10 cellular contexts compared by ENCODE assay signal in genomic region chr7:20113423-20114027, GRCh38.
A peak's percentile ranks its signal among the peaks of the same experiment; 100 is the strongest.
DNase-seq lines count a peak whose midpoint lies in the region; ATAC-seq and TF ChIP-seq lines count a peak whose summit lies in the region.
"Had no signal": no experiment of that assay in that cellular context is flagged by ENCODE, and none has a peak within 500 bp of the region (broad histone marks: within the 10 kb centered on the region; RNA-seq: fewer than 3 reads in every experiment).

No MANE protein-coding gene starts in this region.

- DNase-seq in GM13977 (ENCODE audit: low spot score) (peak; percentile 9), WTC11 (ENCODE audit: low spot score) (no peak), tibial nerve (ENCODE audit: low spot score in 2 of 2) (no peak), DMS79 treated with DMSO at 0.1 percent for 48 hours (lab: John Stamatoyannopoulos, UW) (no peak), prostate gland (ENCODE audit: low spot score) (no peak)
- DNase-seq in effector CD8-positive, alpha-beta T cell (lab: John Stamatoyannopoulos, UW): no peak
- DNase-seq: spleen had no signal

- H3K27me3 Mint-ChIP-seq in WTC11 (ENCODE audit: low read depth): no peaks in the 10 kb centered on the region

- peaks cover 31% of the 10 kb centered on the region for H3K36me3 Mint-ChIP-seq in WTC11

- intact Hi-C loops in prostate gland (cut with DNase I): no loop called here

- H3K27me3 ChIP-seq in tibial nerve (no peaks in the 10 kb centered on the region), prostate gland (replicated peaks; ENCODE audit: insufficient read depth) (no peaks in the 10 kb centered on the region)
- H3K27me3 ChIP-seq: spleen had no signal

- H3K36me3 ChIP-seq in tibial nerve: no peaks in the 10 kb centered on the region
- no peaks in the 10 kb centered on the region for H3K36me3 ChIP-seq in prostate gland
- H3K36me3 ChIP-seq: spleen had no signal

- TF ChIP-seq POLR2A in tibial nerve (IDR thresholded peaks at IDR 0.05) (no peak), prostate gland (IDR thresholded peaks at IDR 0.05) (no peak)

- peaks cover 3% of the 10 kb centered on the region; the same call in 1 of the 2 replicates for H3K9me3 Mint-ChIP-seq in WTC11

- H3K4me3 Mint-ChIP-seq in WTC11: peak overlapping the region; percentile 26

- CTCF ChIA-PET in WTC11 (lab: Charles Lee): interaction anchor here (2.1 kb wide), 1 partner anchor 59 kb away, joined by 5 read pairs; no protein-coding TSS in a partner anchor

- POLR2A ChIA-PET in WTC11 (lab: Charles Lee): interaction anchor here (1.8 kb wide), 1 partner anchor 14 kb away, joined by 3 read pairs; no protein-coding TSS in a partner anchor

- ATAC-seq in GM21515 (IDR thresholded peaks at IDR 0.05; ENCODE audit: unreplicated experiment) (peak; percentile 93), HG03342 (IDR thresholded peaks at IDR 0.05; ENCODE audit: unreplicated experiment) (peak; percentile 87), WTC11 (no peak)

- H3K4me3 ChIP-seq in tibial nerve (no peak overlapping the region), prostate gland (no peak overlapping the region)
- H3K4me3 ChIP-seq: spleen had no signal

- H3K27ac Mint-ChIP-seq in WTC11: peak overlapping the region; percentile 82

- no peaks in the 10 kb centered on the region for H3K4me1 ChIP-seq in tibial nerve
- no peaks in the 10 kb centered on the region for H3K4me1 ChIP-seq in prostate gland (replicated peaks)

- no peak overlapping the region for H3K27ac ChIP-seq in tibial nerve
- no peak overlapping the region for H3K27ac ChIP-seq in prostate gland
- H3K27ac ChIP-seq: spleen, VCaP had no signal

- in situ Hi-C loops in GM13977 (cut with MboI; ENCODE audit: low pct_unique_long_range_greater_than_20kb, low sequenced_read_pairs, unreplicated experiment): no loop called here

- TF ChIP-seq EP300 in tibial nerve (IDR thresholded peaks at IDR 0.05): no peak

- no peak for TF ChIP-seq CTCF in GM13977 (IDR thresholded peaks at IDR 0.05; ENCODE audit: extremely low read depth, insufficient read depth, missing control alignments)
- no peak for TF ChIP-seq CTCF in WTC11 (IDR thresholded peaks at IDR 0.05)
- TF ChIP-seq CTCF in tibial nerve (IDR thresholded peaks at IDR 0.05): no peak
- no peak for TF ChIP-seq CTCF in prostate gland (IDR thresholded peaks at IDR 0.05)

- H3K9me3 ChIP-seq in tibial nerve: no peaks in the 10 kb centered on the region
- no peaks in the 10 kb centered on the region for H3K9me3 ChIP-seq in prostate gland
- H3K9me3 ChIP-seq: spleen had no signal

- WGBS in tibial nerve, 2 donors: 76 to 80% methylated on average over 4 of the region's 4 CpGs
- 91% methylated on average over 4 of the region's 4 CpGs for WGBS in prostate gland

- H3K4me1 Mint-ChIP-seq in WTC11: peaks cover 87% of the 10 kb centered on the region

TF ChIP-seq in WTC11, 78 proteins besides CTCF, POLR2A, EP300 and RAD21:
- TF ChIP-seq, protein P1, sequence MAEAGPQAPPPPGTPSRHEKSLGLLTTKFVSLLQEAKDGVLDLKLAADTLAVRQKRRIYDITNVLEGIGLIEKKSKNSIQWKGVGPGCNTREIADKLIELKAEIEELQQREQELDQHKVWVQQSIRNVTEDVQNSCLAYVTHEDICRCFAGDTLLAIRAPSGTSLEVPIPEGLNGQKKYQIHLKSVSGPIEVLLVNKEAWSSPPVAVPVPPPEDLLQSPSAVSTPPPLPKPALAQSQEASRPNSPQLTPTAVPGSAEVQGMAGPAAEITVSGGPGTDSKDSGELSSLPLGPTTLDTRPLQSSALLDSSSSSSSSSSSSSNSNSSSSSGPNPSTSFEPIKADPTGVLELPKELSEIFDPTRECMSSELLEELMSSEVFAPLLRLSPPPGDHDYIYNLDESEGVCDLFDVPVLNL (CRISPR knock-in tag; IDR thresholded peaks at IDR 0.05; ENCODE audit: borderline replicate concordance, low read depth): no peak
- TF ChIP-seq EMX1 (CRISPR knock-in tag; IDR thresholded peaks at IDR 0.05) (no peak), ZNF512 (CRISPR knock-in tag; IDR thresholded peaks at IDR 0.05; ENCODE audit: borderline replicate concordance) (no peak), ZNF396 (CRISPR knock-in tag; IDR thresholded peaks at IDR 0.05; ENCODE audit: borderline replicate concordance) (no peak), CBFB (CRISPR knock-in tag; IDR thresholded peaks at IDR 0.05; ENCODE audit: low read depth) (no peak), USF2 (CRISPR knock-in tag; IDR thresholded peaks at IDR 0.05) (no peak), ZNF416 (CRISPR knock-in tag; IDR thresholded peaks at IDR 0.05) (no peak), IRF2 (CRISPR knock-in tag; IDR thresholded peaks at IDR 0.05; ENCODE audit: borderline replicate concordance, low read depth) (no peak), MLX (CRISPR knock-in tag; IDR thresholded peaks at IDR 0.05) (no peak), CREM (CRISPR knock-in tag; IDR thresholded peaks at IDR 0.05) (no peak), OVOL2 (CRISPR knock-in tag; IDR thresholded peaks at IDR 0.05; ENCODE audit: borderline replicate concordance) (no peak), USF1 (CRISPR knock-in tag; IDR thresholded peaks at IDR 0.05) (no peak), FOXK1 (CRISPR knock-in tag; IDR thresholded peaks at IDR 0.05) (no peak), TCF7 (CRISPR knock-in tag; IDR thresholded peaks at IDR 0.05; ENCODE audit: low read depth) (no peak)
- TF ChIP-seq, protein P2, sequence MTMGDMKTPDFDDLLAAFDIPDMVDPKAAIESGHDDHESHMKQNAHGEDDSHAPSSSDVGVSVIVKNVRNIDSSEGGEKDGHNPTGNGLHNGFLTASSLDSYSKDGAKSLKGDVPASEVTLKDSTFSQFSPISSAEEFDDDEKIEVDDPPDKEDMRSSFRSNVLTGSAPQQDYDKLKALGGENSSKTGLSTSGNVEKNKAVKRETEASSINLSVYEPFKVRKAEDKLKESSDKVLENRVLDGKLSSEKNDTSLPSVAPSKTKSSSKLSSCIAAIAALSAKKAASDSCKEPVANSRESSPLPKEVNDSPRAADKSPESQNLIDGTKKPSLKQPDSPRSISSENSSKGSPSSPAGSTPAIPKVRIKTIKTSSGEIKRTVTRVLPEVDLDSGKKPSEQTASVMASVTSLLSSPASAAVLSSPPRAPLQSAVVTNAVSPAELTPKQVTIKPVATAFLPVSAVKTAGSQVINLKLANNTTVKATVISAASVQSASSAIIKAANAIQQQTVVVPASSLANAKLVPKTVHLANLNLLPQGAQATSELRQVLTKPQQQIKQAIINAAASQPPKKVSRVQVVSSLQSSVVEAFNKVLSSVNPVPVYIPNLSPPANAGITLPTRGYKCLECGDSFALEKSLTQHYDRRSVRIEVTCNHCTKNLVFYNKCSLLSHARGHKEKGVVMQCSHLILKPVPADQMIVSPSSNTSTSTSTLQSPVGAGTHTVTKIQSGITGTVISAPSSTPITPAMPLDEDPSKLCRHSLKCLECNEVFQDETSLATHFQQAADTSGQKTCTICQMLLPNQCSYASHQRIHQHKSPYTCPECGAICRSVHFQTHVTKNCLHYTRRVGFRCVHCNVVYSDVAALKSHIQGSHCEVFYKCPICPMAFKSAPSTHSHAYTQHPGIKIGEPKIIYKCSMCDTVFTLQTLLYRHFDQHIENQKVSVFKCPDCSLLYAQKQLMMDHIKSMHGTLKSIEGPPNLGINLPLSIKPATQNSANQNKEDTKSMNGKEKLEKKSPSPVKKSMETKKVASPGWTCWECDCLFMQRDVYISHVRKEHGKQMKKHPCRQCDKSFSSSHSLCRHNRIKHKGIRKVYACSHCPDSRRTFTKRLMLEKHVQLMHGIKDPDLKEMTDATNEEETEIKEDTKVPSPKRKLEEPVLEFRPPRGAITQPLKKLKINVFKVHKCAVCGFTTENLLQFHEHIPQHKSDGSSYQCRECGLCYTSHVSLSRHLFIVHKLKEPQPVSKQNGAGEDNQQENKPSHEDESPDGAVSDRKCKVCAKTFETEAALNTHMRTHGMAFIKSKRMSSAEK (CRISPR knock-in tag; IDR thresholded peaks at IDR 0.05; ENCODE audit: borderline replicate concordance): no peak
